Comparison of ENCODE assay signal across 1 cellular context in the genomic region with DNA sequence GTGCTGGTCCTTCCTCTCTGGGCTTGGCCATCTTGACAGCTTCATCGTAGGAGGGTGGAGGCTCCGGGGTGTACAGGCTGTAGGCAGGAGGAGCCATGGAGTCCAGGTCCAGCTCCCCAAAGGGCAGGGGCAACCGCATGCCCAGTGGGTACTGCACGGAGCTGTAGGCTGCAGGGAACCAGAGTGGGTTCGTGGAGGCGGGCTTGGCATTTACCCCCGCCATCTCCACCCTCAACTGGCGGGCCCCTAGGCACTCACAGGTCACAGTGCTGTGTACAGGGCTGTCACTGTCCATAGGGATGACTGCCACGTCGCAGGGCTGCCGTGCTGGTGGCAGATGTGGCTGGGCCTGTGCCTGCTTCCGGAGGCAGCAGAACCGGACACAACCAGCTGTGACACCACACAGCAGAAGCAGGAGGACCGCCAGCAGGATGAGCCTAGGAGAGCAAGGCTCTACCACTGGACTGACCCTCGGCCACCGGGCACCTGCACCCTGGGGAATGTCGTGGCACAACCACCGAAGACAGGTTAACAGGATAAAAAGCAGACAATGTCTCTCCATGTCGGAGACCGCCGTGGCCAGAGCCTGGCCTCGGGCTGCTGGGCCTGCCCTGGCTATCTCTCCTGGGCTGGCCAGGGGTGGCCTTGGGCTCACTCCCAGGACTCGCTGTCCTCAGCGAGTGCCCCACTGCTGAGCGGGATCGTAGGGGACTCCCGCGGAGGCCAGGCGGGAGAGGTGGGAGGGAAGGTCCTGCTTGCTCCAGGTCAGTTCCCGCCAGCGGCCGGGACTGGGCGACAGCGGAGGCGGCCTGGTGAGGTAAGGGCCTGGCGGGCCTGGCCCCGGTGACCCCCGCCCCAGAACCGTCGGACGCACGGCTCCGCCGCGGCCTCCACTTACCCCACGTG.
TF ChIP-seq lines count a peak whose summit lies in the region.

No MANE protein-coding gene starts in this region.

TF ChIP-seq in SK-N-SH, 30 proteins besides CTCF, POLR2A, EP300 and RAD21 (continued from another document):
- TF ChIP-seq, protein P1, sequence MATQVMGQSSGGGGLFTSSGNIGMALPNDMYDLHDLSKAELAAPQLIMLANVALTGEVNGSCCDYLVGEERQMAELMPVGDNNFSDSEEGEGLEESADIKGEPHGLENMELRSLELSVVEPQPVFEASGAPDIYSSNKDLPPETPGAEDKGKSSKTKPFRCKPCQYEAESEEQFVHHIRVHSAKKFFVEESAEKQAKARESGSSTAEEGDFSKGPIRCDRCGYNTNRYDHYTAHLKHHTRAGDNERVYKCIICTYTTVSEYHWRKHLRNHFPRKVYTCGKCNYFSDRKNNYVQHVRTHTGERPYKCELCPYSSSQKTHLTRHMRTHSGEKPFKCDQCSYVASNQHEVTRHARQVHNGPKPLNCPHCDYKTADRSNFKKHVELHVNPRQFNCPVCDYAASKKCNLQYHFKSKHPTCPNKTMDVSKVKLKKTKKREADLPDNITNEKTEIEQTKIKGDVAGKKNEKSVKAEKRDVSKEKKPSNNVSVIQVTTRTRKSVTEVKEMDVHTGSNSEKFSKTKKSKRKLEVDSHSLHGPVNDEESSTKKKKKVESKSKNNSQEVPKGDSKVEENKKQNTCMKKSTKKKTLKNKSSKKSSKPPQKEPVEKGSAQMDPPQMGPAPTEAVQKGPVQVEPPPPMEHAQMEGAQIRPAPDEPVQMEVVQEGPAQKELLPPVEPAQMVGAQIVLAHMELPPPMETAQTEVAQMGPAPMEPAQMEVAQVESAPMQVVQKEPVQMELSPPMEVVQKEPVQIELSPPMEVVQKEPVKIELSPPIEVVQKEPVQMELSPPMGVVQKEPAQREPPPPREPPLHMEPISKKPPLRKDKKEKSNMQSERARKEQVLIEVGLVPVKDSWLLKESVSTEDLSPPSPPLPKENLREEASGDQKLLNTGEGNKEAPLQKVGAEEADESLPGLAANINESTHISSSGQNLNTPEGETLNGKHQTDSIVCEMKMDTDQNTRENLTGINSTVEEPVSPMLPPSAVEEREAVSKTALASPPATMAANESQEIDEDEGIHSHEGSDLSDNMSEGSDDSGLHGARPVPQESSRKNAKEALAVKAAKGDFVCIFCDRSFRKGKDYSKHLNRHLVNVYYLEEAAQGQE (IDR thresholded peaks at IDR 0.05; ENCODE audit: low read depth, low read length): no peak
- TF ChIP-seq YY1 (IDR thresholded peaks at IDR 0.05; ENCODE audit: low read depth) (no peak), POLR2AphosphoS5 (IDR thresholded peaks at IDR 0.05; ENCODE audit: low read depth, low read length) (no peak), RCOR1 (IDR thresholded peaks at IDR 0.05; ENCODE audit: low read length) (no peak), JUND (IDR thresholded peaks at IDR 0.05) (no peak), FOSL2 (IDR thresholded peaks at IDR 0.05; ENCODE audit: borderline replicate concordance, low read depth) (no peak), ELF1 (IDR thresholded peaks at IDR 0.05) (no peak), CHD2 (IDR thresholded peaks at IDR 0.05; ENCODE audit: low read length, partially characterized antibody) (no peak)
- TF ChIP-seq, protein P2, sequence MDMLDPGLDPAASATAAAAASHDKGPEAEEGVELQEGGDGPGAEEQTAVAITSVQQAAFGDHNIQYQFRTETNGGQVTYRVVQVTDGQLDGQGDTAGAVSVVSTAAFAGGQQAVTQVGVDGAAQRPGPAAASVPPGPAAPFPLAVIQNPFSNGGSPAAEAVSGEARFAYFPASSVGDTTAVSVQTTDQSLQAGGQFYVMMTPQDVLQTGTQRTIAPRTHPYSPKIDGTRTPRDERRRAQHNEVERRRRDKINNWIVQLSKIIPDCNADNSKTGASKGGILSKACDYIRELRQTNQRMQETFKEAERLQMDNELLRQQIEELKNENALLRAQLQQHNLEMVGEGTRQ (IDR thresholded peaks at IDR 0.05; ENCODE audit: borderline replicate concordance, low read depth, low read length): no peak
- TF ChIP-seq, protein P3, sequence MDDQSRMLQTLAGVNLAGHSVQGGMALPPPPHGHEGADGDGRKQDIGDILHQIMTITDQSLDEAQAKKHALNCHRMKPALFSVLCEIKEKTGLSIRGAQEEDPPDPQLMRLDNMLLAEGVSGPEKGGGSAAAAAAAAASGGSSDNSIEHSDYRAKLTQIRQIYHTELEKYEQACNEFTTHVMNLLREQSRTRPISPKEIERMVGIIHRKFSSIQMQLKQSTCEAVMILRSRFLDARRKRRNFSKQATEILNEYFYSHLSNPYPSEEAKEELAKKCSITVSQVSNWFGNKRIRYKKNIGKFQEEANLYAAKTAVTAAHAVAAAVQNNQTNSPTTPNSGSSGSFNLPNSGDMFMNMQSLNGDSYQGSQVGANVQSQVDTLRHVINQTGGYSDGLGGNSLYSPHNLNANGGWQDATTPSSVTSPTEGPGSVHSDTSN (IDR thresholded peaks at IDR 0.05): no peak
- TF ChIP-seq, protein P4, sequence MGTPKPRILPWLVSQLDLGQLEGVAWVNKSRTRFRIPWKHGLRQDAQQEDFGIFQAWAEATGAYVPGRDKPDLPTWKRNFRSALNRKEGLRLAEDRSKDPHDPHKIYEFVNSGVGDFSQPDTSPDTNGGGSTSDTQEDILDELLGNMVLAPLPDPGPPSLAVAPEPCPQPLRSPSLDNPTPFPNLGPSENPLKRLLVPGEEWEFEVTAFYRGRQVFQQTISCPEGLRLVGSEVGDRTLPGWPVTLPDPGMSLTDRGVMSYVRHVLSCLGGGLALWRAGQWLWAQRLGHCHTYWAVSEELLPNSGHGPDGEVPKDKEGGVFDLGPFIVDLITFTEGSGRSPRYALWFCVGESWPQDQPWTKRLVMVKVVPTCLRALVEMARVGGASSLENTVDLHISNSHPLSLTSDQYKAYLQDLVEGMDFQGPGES (IDR thresholded peaks at IDR 0.05; ENCODE audit: low read depth, low read length): no peak
- TF ChIP-seq, protein P5, sequence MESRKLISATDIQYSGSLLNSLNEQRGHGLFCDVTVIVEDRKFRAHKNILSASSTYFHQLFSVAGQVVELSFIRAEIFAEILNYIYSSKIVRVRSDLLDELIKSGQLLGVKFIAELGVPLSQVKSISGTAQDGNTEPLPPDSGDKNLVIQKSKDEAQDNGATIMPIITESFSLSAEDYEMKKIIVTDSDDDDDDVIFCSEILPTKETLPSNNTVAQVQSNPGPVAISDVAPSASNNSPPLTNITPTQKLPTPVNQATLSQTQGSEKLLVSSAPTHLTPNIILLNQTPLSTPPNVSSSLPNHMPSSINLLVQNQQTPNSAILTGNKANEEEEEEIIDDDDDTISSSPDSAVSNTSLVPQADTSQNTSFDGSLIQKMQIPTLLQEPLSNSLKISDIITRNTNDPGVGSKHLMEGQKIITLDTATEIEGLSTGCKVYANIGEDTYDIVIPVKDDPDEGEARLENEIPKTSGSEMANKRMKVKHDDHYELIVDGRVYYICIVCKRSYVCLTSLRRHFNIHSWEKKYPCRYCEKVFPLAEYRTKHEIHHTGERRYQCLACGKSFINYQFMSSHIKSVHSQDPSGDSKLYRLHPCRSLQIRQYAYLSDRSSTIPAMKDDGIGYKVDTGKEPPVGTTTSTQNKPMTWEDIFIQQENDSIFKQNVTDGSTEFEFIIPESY (IDR thresholded peaks at IDR 0.05; ENCODE audit: borderline replicate concordance, low read depth): no peak
- TF ChIP-seq, protein P6, sequence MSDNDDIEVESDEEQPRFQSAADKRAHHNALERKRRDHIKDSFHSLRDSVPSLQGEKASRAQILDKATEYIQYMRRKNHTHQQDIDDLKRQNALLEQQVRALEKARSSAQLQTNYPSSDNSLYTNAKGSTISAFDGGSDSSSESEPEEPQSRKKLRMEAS (IDR thresholded peaks at IDR 0.05; ENCODE audit: low read depth): no peak
TF ChIP-seq in SK-N-SH: peak in this region for 0.
